17 cellular contexts compared by ENCODE assay signal in the genomic region with DNA sequence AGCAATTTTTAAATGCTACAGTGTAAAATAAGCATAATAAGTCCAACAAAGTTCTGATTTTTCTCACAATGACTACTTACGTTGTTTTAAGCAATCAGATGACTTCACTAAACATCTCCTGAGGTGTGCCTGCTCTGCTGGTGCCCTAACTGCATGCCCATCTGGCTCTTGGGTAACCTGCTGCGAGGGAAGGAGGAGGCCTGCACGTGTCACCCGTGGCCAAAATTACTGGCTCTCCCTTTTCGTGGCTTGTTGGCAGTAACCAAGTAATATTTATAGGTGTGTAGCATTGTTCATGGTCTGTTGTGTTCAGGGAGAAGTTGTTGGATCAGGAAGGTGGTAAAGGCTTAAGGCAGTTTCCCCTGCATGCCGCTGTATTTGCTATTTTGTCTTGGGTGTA. TPM values are rescaled to one million over a fixed set of nuclear protein-coding genes. Genes with fewer than 3 reads are reported as not detected.
DNase-seq lines count a peak whose midpoint lies in the region; ATAC-seq and TF ChIP-seq lines count a peak whose summit lies in the region.
"Had no signal": no experiment of that assay in that cellular context is flagged by ENCODE, and none has a peak within 500 bp of the region (broad histone marks: within the 10 kb centered on the region; RNA-seq: fewer than 3 reads in every experiment).

No MANE protein-coding gene starts in this region.

- in situ Hi-C loops in gastrocnemius medialis (cut with MboI; ENCODE audit: low sequenced_read_pairs in 4 of 4), result loop anchor here (5.0 to 25.0 kb wide), 7 partner anchors 194 to 699 kb away; a partner anchor contains a TSS

- 0 out of 2 replicates have a peak overlapping the region, but pooled peaks have one; percentile 7 for H2AFZ ChIP-seq in OCI-LY7 (ENCODE audit: low read length)

- H3K4me1 Mint-ChIP-seq in activated CD8-positive, alpha-beta T cell treated with anti-CD3 and anti-CD28 coated beads, Interleukin-2, amount 10 ng/mL, durations not matched to agents 7 days and 5 days (ENCODE audit: low read depth), result peaks cover 35% of the 10 kb centered on the region

- H3K27ac ChIP-seq in right cardiac atrium (ENCODE audit: low read length), result peak overlapping the region; percentile 80
- H3K27ac ChIP-seq in OCI-LY7 (ENCODE audit: low read depth, low read length, poor library complexity, severe bottlenecking), result no peak overlapping the region
- peak overlapping the region; percentile 9 to 88 (median 52) for H3K27ac ChIP-seq in gastrocnemius medialis
- H3K27ac ChIP-seq: BLaER1 treated with 17β-estradiol and CSF1 and Interleukin-3, amounts not matched to agents 10 nM and 100 nM had no signal

- no peaks in the 10 kb centered on the region for H3K9me2 ChIP-seq in OCI-LY7 (ENCODE audit: insufficient read depth, low read length)

- H3K27me3 ChIP-seq in right cardiac atrium (ENCODE audit: control insufficient read depth, insufficient read depth) (no peaks in the 10 kb centered on the region), gastrocnemius medialis (no peaks in the 10 kb centered on the region)
- H3K27me3 ChIP-seq: BLaER1 treated with 17β-estradiol and CSF1 and Interleukin-3, amounts not matched to agents 10 nM and 100 nM had no signal

- H3K36me3 Mint-ChIP-seq in activated CD8-positive, alpha-beta T cell treated with anti-CD3 and anti-CD28 coated beads, Interleukin-2, amount 10 ng/mL, durations not matched to agents 7 days and 5 days (ENCODE audit: low read depth), result no peaks in the 10 kb centered on the region
- H3K36me3 Mint-ChIP-seq: CD8-positive, alpha-beta memory T cell had no signal

- H3K36me3 ChIP-seq in OCI-LY7 (ENCODE audit: insufficient read depth, low read length) (no peaks in the 10 kb centered on the region), gastrocnemius medialis (no peaks in the 10 kb centered on the region)
- H3K36me3 ChIP-seq: BLaER1 treated with 17β-estradiol and CSF1 and Interleukin-3, amounts not matched to agents 10 nM and 100 nM had no signal

- DNase-seq in right cardiac atrium, result no peak
- DNase-seq in cardiac septum (ENCODE audit: low spot score), result no peak
- DNase-seq in OCI-LY7 (ENCODE audit: low spot score), result no peak
- no peak for DNase-seq in gastrocnemius medialis
- DNase-seq in EL, result no peak
- DNase-seq in activated CD8-positive, alpha-beta T cell treated with anti-CD3 and anti-CD28 coated beads, Interleukin-2, amount 10 ng/mL, durations not matched to agents 7 days and 5 days, result no peak
- DNase-seq: CD8-positive, alpha-beta memory T cell; DMS79; NCI-H1105; NCI-H2081 treated with DMSO at 0.1 percent for 48 hours; NCI-H748 treated with DMSO at 0.1 percent for 48 hours; NK-92 treated with Interleukin-12 subunit alpha and Interleukin-12 subunit beta, amount 100 ng/mL, for 24 hours; SHP77 treated with DMSO at 0.1 percent for 48 hours had no signal

- no peak overlapping the region for H3K27ac Mint-ChIP-seq in activated CD8-positive, alpha-beta T cell treated with anti-CD3 and anti-CD28 coated beads, Interleukin-2, amount 10 ng/mL, durations not matched to agents 7 days and 5 days

- H3K4me3 Mint-ChIP-seq in activated CD8-positive, alpha-beta T cell treated with anti-CD3 and anti-CD28 coated beads, Interleukin-2, amount 10 ng/mL, durations not matched to agents 7 days and 5 days, result no peak overlapping the region
- H3K4me3 Mint-ChIP-seq: CD8-positive, alpha-beta memory T cell had no signal

- POLR2A ChIA-PET in OCI-LY7 (lab: Charles Lee), result interaction anchor here (0.7 to 1.0 kb wide), 3 partner anchors 30 to 577 kb away, joined by 3 read pairs; no protein-coding TSS in a partner anchor
- POLR2A ChIA-PET in activated CD8-positive, alpha-beta T cell treated with anti-CD3 and anti-CD28 coated beads, Interleukin-2, amount 10 ng/mL, durations not matched to agents 7 days and 5 days (lab: Charles Lee), result interaction anchor here (0.5 kb wide), 1 partner anchor 114 kb away, joined by 3 read pairs; no protein-coding TSS in a partner anchor

- CTCF ChIA-PET in OCI-LY7 (lab: Charles Lee; ENCODE audit: unreplicated experiment), result interaction anchor here (0.9 kb wide), 1 partner anchor 270 kb away, joined by 3 read pairs; no protein-coding TSS in a partner anchor
- CTCF ChIA-PET in activated CD8-positive, alpha-beta T cell treated with anti-CD3 and anti-CD28 coated beads, Interleukin-2, amount 10 ng/mL, durations not matched to agents 7 days and 5 days (lab: Charles Lee), result interaction anchor here (0.6 to 12.0 kb wide), 7 partner anchors 7 to 429 kb away, joined by 3 to 132 read pairs (median 4); a partner anchor contains a TSS

- H3K4me1 ChIP-seq in right cardiac atrium (ENCODE audit: control insufficient read depth, insufficient read depth, low read length) (peaks cover 7% of the 10 kb centered on the region), OCI-LY7 (ENCODE audit: insufficient read depth, low read length, poor library complexity, severe bottlenecking) (peaks cover 17% of the 10 kb centered on the region), gastrocnemius medialis (peaks cover 16 to 28% of the 10 kb centered on the region in 2 donors)

- H3K4me2 ChIP-seq in OCI-LY7 (ENCODE audit: low read length), result no peak overlapping the region
- H3K4me2 ChIP-seq: BLaER1 treated with 17β-estradiol and CSF1 and Interleukin-3, amounts not matched to agents 10 nM and 100 nM had no signal

- H3K9me3 Mint-ChIP-seq in activated CD8-positive, alpha-beta T cell treated with anti-CD3 and anti-CD28 coated beads, Interleukin-2, amount 10 ng/mL, durations not matched to agents 7 days and 5 days (ENCODE audit: insufficient read depth), result no peaks in the 10 kb centered on the region
- H3K9me3 Mint-ChIP-seq: CD8-positive, alpha-beta memory T cell had no signal

- no peak for TF ChIP-seq POLR2A in gastrocnemius medialis (IDR thresholded peaks at IDR 0.05)

- BruUV-seq in OCI-LY7 (replicated peaks; lab: Mats Ljungman, UMichigan), result no TSS peak

- H3K27me3 Mint-ChIP-seq in activated CD8-positive, alpha-beta T cell treated with anti-CD3 and anti-CD28 coated beads, Interleukin-2, amount 10 ng/mL, durations not matched to agents 7 days and 5 days (ENCODE audit: low read depth), result no peaks in the 10 kb centered on the region
- H3K27me3 Mint-ChIP-seq: CD8-positive, alpha-beta memory T cell had no signal

- H4K20me1 ChIP-seq in OCI-LY7 (ENCODE audit: insufficient read depth, low read length), result no peaks in the 10 kb centered on the region
- H4K20me1 ChIP-seq: BLaER1 treated with 17β-estradiol and CSF1 and Interleukin-3, amounts not matched to agents 10 nM and 100 nM had no signal

- no peak overlapping the region for H3K4me3 ChIP-seq in right cardiac atrium (ENCODE audit: low read length)
- no peak overlapping the region for H3K4me3 ChIP-seq in OCI-LY7 (ENCODE audit: low read depth, low read length, poor library complexity, severe bottlenecking)
- no peak overlapping the region for H3K4me3 ChIP-seq in gastrocnemius medialis
- H3K4me3 ChIP-seq: BLaER1 treated with 17β-estradiol and CSF1 and Interleukin-3, amounts not matched to agents 10 nM and 100 nM; K562 had no signal

- ATAC-seq in right cardiac atrium, result no peak
- peak; percentile 55 for ATAC-seq in esophagus mucosa
- no peak for ATAC-seq in gastrocnemius medialis
- ATAC-seq in activated CD8-positive, alpha-beta T cell treated with anti-CD3 and anti-CD28 coated beads, Interleukin-2, amount 10 ng/mL, durations not matched to agents 7 days and 5 days, result no peak
- ATAC-seq: K562, SK-N-SH treated with all-trans-retinoic acid at 6 μM for 48 hours had no signal

- H3K79me2 ChIP-seq in OCI-LY7 (ENCODE audit: insufficient read depth, low read depth, low read length), result no peaks in the 10 kb centered on the region

- intact Hi-C loops in right cardiac atrium (cut with DNase I), result loop anchor here (5.0 to 10.0 kb wide), 5 partner anchors 189 to 286 kb away; a partner anchor contains a TSS
- intact Hi-C loops in cardiac septum (cut with DNase I), result loop anchor here (10.0 kb wide), 1 partner anchor 366 kb away; a partner anchor contains a TSS
- intact Hi-C loops in OCI-LY7 (cut with micrococcal nuclease; ENCODE audit: unreplicated experiment), result loop anchor here (5.0 kb wide), 1 partner anchor 739 kb away; no protein-coding TSS in a partner anchor
- intact Hi-C loops in gastrocnemius medialis (cut with DNase I; ENCODE audit: low total_unique reads), result loop anchor here (5.0 kb wide), 1 partner anchor 289 kb away; a partner anchor contains a TSS

- H3K9me3 ChIP-seq in right cardiac atrium (ENCODE audit: control insufficient read depth, low read length) (no peaks in the 10 kb centered on the region), OCI-LY7 (ENCODE audit: low read length) (no peaks in the 10 kb centered on the region), gastrocnemius medialis (no peaks in the 10 kb centered on the region)
- H3K9me3 ChIP-seq: BLaER1 treated with 17β-estradiol and CSF1 and Interleukin-3, amounts not matched to agents 10 nM and 100 nM had no signal

- 72% methylated on average over 6 of the region's 6 CpGs for WGBS in right cardiac atrium

- no peak for TF ChIP-seq CTCF in OCI-LY7 (conservative IDR thresholded peaks at IDR 0.05; ENCODE audit: low read length)
- TF ChIP-seq CTCF in gastrocnemius medialis (IDR thresholded peaks at IDR 0.05 in 4 of 5, conservative IDR thresholded peaks at IDR 0.05 in 1 of 5), result no peak

RNA-seq across cellular contexts. Expression of a gene that starts 6.3 kb away (rescaled TPM):
- 100 to 1,000 TPM in 3 of 4 donors, 10 to 100 TPM in 1; 74.0 to 125 (median 103) TPM for total RNA-seq in right cardiac atrium
- 81.2 TPM for polyA plus RNA-seq in right cardiac atrium
- 42.7 TPM for total RNA-seq in cardiac septum
- 100 and 109 TPM in 2 replicates for total RNA-seq in OCI-LY7 (2014; rRNA removed; shearing (Covaris generic))
- total RNA-seq in OCI-LY7 (2022), result 37.0 and 43.6 TPM in 2 replicates
- total RNA-seq in esophagus mucosa, result 119 TPM
- total RNA-seq in gastrocnemius medialis, result 100 to 1,000 TPM; 185 to 379 (median 320) TPM
- 10 to 100 TPM; 56.1 to 56.8 TPM for total RNA-seq in activated CD8-positive, alpha-beta T cell treated with anti-CD3 and anti-CD28 coated beads, Interleukin-2, amount 10 ng/mL, durations not matched to agents 7 days and 5 days
